In the genomic region with DNA sequence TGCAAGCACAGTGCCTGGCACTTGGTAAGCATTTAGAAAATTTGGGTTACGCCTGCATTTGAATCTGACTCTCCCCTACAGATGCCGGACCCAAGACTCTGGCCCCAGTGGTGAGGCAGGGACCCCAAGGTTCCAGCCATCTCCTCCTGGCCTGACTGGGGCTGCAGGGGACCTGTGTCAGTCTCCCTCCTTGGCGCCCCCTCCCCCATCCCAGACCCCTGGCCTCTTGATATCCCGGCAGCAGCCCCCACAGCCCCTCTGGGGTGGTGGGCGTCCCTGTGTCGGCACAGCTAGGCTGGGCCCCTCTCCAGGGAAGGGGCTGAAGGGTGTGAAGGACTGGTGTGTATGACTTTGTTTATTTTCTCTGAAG, we compare ENCODE assay signal across 26 cellular contexts. TPM values are rescaled to one million over a fixed set of nuclear protein-coding genes. Genes with fewer than 3 reads are reported as not detected.
"Had no signal": no experiment of that assay in that cellular context is flagged by ENCODE, and none has a peak within 500 bp of the region (broad histone marks: within the 10 kb centered on the region; RNA-seq: fewer than 3 reads in every experiment).

No MANE protein-coding gene starts in this region.

- H3K4me1 Mint-ChIP-seq: central memory CD8-positive, alpha-beta T cell; natural killer cell had no signal

- H3K27ac ChIP-seq: breast epithelium, epithelial cell of prostate, esophagus squamous epithelium, heart right ventricle, left lung, lower lobe of right lung, spleen, tibial nerve had no signal

- H3K36me3 Mint-ChIP-seq: activated CD8-positive, alpha-beta memory T cell treated with anti-CD3 and anti-CD28 coated beads, Interleukin-2, amount 10 ng/mL, durations not matched to agents 7 days and 5 days; activated naive CD4-positive, alpha-beta T cell treated with anti-CD3 and anti-CD28 coated beads, Interleukin-2, amount 50 U/mL, for 72 hours; natural killer cell had no signal

- H3K27ac Mint-ChIP-seq: activated B cell treated with CpG ODN at 0.5 μM for 24 hours; activated CD8-positive, alpha-beta memory T cell treated with anti-CD3 and anti-CD28 coated beads, Interleukin-2, amount 10 ng/mL, durations not matched to agents 7 days and 5 days; activated CD8-positive, alpha-beta T cell treated with anti-CD3 and anti-CD28 coated beads, Interleukin-2, amount 10 ng/mL, durations not matched to agents 7 days and 5 days; activated T-helper 2 cell treated with anti-CD3 and anti-CD28 coated beads, Interferon-gamma antibody, Interleukin-2, Interleukin-4, amounts not matched to agents 10 μg/mL and 5 μg/mL and 100 μg/mL, durations not matched to agents 14 hours and 24 hours and 36 hours; natural killer cell had no signal

- H3K36me3 ChIP-seq: breast epithelium, esophagus squamous epithelium, heart right ventricle, left lung, lower lobe of right lung, spleen, tibial nerve had no signal

- H3K27me3 ChIP-seq: breast epithelium, esophagus squamous epithelium, left lung, spleen, tibial nerve had no signal

- DNase-seq: activated B cell treated with CpG ODN at 0.5 μM for 24 hours; activated CD4-positive, alpha-beta T cell treated with anti-CD3 and anti-CD28 coated beads, Interleukin-2, amount 50 U/mL, for 1 hour; activated CD8-positive, alpha-beta memory T cell treated with anti-CD3 and anti-CD28 coated beads, Interleukin-2, amount 10 ng/mL, durations not matched to agents 7 days and 5 days; activated CD8-positive, alpha-beta T cell treated with anti-CD3 and anti-CD28 coated beads, Interleukin-2, amount 10 ng/mL, durations not matched to agents 7 days and 5 days; activated naive CD4-positive, alpha-beta T cell; activated T-cell treated with anti-CD3 and anti-CD28 coated beads, Interleukin-2, amount 50 U/mL, for 48 hours; effector CD8-positive, alpha-beta T cell; esophagus squamous epithelium; heart right ventricle; left lung; lower lobe of right lung; mesenchymal stem cell; natural killer cell; nucleus accumbens; spleen; stimulated activated naive CD4-positive, alpha-beta T cell; T-helper 2 cell had no signal

- H3K4me1 ChIP-seq: breast epithelium, esophagus squamous epithelium, left lung, lower lobe of right lung, spleen, tibial nerve had no signal

- H3K9me3 Mint-ChIP-seq: activated B cell treated with CpG ODN at 0.5 μM for 24 hours; activated naive CD4-positive, alpha-beta T cell treated with anti-CD3 and anti-CD28 coated beads, Interleukin-2, amount 50 U/mL, for 72 hours; activated T-helper 2 cell treated with anti-CD3 and anti-CD28 coated beads, Interferon-gamma antibody, Interleukin-2, Interleukin-4, amounts not matched to agents 10 μg/mL and 5 μg/mL and 100 μg/mL, durations not matched to agents 14 hours and 24 hours and 36 hours; central memory CD8-positive, alpha-beta T cell; natural killer cell had no signal

- H3K4me3 Mint-ChIP-seq: activated B cell treated with CpG ODN at 0.5 μM for 24 hours; activated CD8-positive, alpha-beta memory T cell treated with anti-CD3 and anti-CD28 coated beads, Interleukin-2, amount 10 ng/mL, durations not matched to agents 7 days and 5 days; activated CD8-positive, alpha-beta T cell treated with anti-CD3 and anti-CD28 coated beads, Interleukin-2, amount 10 ng/mL, durations not matched to agents 7 days and 5 days; central memory CD8-positive, alpha-beta T cell; natural killer cell had no signal

- H3K4me3 ChIP-seq: breast epithelium, esophagus squamous epithelium, heart right ventricle, left lung, lower lobe of right lung, spleen, tibial nerve had no signal

- H3K9me3 ChIP-seq: breast epithelium, esophagus squamous epithelium, heart right ventricle, left lung, lower lobe of right lung, spleen, tibial nerve had no signal

RNA-seq across cellular contexts. Expression of a gene that starts 25.1 kb away (rescaled TPM):
- total RNA-seq: activated B cell treated with CpG ODN at 0.5 μM for 24 hours; activated CD8-positive, alpha-beta T cell treated with anti-CD3 and anti-CD28 coated beads, Interleukin-2, amount 10 ng/mL, durations not matched to agents 7 days and 5 days; activated naive CD4-positive, alpha-beta T cell treated with anti-CD3 and anti-CD28 coated beads, Interleukin-2, amount 50 U/mL, for 72 hours; dermis microvascular lymphatic vessel endothelial cell; esophagus squamous epithelium; glomerular endothelial cell; lower lobe of right lung; mononuclear cell; natural killer cell; tibial nerve had no signal
